ENCODE assay signal across 2 cellular contexts in the genomic region with DNA sequence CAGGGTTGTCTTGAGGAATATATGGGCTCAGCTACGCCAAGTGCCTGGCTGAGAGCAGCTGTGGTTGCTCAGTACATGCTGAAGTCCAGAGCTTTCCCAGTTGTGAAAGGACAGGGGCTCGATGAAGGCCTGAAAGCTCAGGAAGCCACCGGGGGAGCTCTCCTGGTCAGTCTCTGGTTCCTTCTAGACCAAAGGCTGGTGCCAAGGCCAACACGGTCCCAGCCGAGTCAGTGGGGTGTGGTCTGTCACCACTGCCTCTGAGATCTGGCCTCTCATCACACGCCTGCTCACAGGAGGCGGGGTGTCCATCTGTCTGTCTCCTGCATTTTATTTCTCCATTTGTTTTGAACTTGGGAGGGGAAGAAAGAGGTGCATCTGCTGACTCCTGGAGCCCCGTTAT.
TF ChIP-seq lines count a peak whose summit lies in the region.

No MANE protein-coding gene starts in this region.

TF ChIP-seq in GM12878, 131 proteins besides CTCF, POLR2A, EP300 and RAD21:
- no peak for TF ChIP-seq SMAD5 (IDR thresholded peaks at IDR 0.05; ENCODE audit: low read depth)
- no peak for TF ChIP-seq TCF12 (IDR thresholded peaks at IDR 0.05; ENCODE audit: low read depth, low read length)
- no peak for TF ChIP-seq MEF2B (IDR thresholded peaks at IDR 0.05; ENCODE audit: partially characterized antibody, poor library complexity, severe bottlenecking)
- TF ChIP-seq CREB1 (IDR thresholded peaks at IDR 0.05; ENCODE audit: low read depth), result no peak
- no peak for TF ChIP-seq SKIL (IDR thresholded peaks at IDR 0.05; ENCODE audit: low read depth, poor library complexity, severe bottlenecking)
- TF ChIP-seq CREM (IDR thresholded peaks at IDR 0.05; ENCODE audit: low read depth), result no peak
- TF ChIP-seq CEBPB (IDR thresholded peaks at IDR 0.05; ENCODE audit: borderline replicate concordance in 1 of 2, low read depth in 2 of 2, low read length in 2 of 2), result no peak

TF ChIP-seq in HepG2, 621 proteins besides CTCF, POLR2A, EP300 and RAD21:
- TF ChIP-seq BCL6 (CRISPR knock-in tag; IDR thresholded peaks at IDR 0.05) (no peak), ZNF614 (CRISPR knock-in tag; IDR thresholded peaks at IDR 0.05; ENCODE audit: borderline replicate concordance) (no peak), SAFB2 (CRISPR knock-in tag; IDR thresholded peaks at IDR 0.05; ENCODE audit: borderline replicate concordance, low read depth) (0 out of 2 replicates have a peak, but pooled peaks have one; percentile 11), NFKB2 (CRISPR knock-in tag; IDR thresholded peaks at IDR 0.05; ENCODE audit: borderline replicate concordance) (0 out of 2 replicates have a peak, but pooled peaks have one; percentile 31), ZNF883 (CRISPR knock-in tag; IDR thresholded peaks at IDR 0.05; ENCODE audit: not compliant biosample characterization) (peak; percentile 70), EEA1 (CRISPR knock-in tag; IDR thresholded peaks at IDR 0.05; ENCODE audit: borderline replicate concordance) (no peak), FIP1L1 (IDR thresholded peaks at IDR 0.05; ENCODE audit: borderline replicate concordance, insufficient read depth, low read depth, low read length) (no peak), KDM1A (CRISPR knock-in tag; IDR thresholded peaks at IDR 0.05) (no peak), ZNF687 (CRISPR knock-in tag; IDR thresholded peaks at IDR 0.05) (peak; percentile 38; the same call in 1 of the 2 replicates), ZHX1 (CRISPR knock-in tag; IDR thresholded peaks at IDR 0.05; ENCODE audit: low read depth) (peak; percentile 33; the same call in 1 of the 2 replicates), RXRA (CRISPR knock-in tag; IDR thresholded peaks at IDR 0.05) (0 out of 2 replicates have a peak, but pooled peaks have one; percentile 18), SALL1 (CRISPR knock-in tag; IDR thresholded peaks at IDR 0.05) (0 out of 2 replicates have a peak, but pooled peaks have one; percentile 9), HDAC2 (CRISPR knock-in tag; IDR thresholded peaks at IDR 0.05) (no peak), ZNF598 (CRISPR knock-in tag; IDR thresholded peaks at IDR 0.05; ENCODE audit: borderline replicate concordance) (0 out of 2 replicates have a peak, but pooled peaks have one; percentile 78)
- TF ChIP-seq, protein P1, sequence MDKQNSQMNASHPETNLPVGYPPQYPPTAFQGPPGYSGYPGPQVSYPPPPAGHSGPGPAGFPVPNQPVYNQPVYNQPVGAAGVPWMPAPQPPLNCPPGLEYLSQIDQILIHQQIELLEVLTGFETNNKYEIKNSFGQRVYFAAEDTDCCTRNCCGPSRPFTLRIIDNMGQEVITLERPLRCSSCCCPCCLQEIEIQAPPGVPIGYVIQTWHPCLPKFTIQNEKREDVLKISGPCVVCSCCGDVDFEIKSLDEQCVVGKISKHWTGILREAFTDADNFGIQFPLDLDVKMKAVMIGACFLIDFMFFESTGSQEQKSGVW (CRISPR knock-in tag; IDR thresholded peaks at IDR 0.05; ENCODE audit: borderline replicate concordance), result no peak
- TF ChIP-seq, protein P2, sequence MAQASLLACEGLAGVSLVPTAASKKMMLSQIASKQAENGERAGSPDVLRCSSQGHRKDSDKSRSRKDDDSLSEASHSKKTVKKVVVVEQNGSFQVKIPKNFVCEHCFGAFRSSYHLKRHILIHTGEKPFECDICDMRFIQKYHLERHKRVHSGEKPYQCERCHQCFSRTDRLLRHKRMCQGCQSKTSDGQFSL (CRISPR knock-in tag; IDR thresholded peaks at IDR 0.05), result no peak
- TF ChIP-seq, protein P3, sequence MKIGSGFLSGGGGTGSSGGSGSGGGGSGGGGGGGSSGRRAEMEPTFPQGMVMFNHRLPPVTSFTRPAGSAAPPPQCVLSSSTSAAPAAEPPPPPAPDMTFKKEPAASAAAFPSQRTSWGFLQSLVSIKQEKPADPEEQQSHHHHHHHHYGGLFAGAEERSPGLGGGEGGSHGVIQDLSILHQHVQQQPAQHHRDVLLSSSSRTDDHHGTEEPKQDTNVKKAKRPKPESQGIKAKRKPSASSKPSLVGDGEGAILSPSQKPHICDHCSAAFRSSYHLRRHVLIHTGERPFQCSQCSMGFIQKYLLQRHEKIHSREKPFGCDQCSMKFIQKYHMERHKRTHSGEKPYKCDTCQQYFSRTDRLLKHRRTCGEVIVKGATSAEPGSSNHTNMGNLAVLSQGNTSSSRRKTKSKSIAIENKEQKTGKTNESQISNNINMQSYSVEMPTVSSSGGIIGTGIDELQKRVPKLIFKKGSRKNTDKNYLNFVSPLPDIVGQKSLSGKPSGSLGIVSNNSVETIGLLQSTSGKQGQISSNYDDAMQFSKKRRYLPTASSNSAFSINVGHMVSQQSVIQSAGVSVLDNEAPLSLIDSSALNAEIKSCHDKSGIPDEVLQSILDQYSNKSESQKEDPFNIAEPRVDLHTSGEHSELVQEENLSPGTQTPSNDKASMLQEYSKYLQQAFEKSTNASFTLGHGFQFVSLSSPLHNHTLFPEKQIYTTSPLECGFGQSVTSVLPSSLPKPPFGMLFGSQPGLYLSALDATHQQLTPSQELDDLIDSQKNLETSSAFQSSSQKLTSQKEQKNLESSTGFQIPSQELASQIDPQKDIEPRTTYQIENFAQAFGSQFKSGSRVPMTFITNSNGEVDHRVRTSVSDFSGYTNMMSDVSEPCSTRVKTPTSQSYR (CRISPR knock-in tag; IDR thresholded peaks at IDR 0.05; ENCODE audit: borderline replicate concordance), result no peak
